ENCODE assay signal across 31 cellular contexts in genomic region chr1:13916530-13916929, GRCh38.
"Had no signal": no experiment of that assay in that cellular context is flagged by ENCODE, and none has a peak within 500 bp of the region (broad histone marks: within the 10 kb centered on the region; RNA-seq: fewer than 3 reads in every experiment).

No MANE protein-coding gene starts in this region.

- H3K4me3 ChIP-seq: left ventricle myocardium inferior, lung, neural progenitor cell, pancreas, prostate gland, skin epidermis, stomach, testis, thyroid gland, transverse colon, upper lobe of left lung had no signal

- H3K27ac ChIP-seq: left ventricle myocardium inferior, neural progenitor cell, neutrophil, pancreas, prostate gland, skin epidermis, stomach, testis, thyroid gland, transverse colon, upper lobe of left lung had no signal

- H3K9ac ChIP-seq: neural progenitor cell had no signal

- H3K9me3 ChIP-seq: neutrophil, pancreas, prostate gland, stomach, testis, thyroid gland, transverse colon, upper lobe of left lung had no signal

- FAIRE-seq: islet of Langerhans, pancreas, urothelium cell line had no signal

- H3K27me3 ChIP-seq: neural progenitor cell, pancreas, testis, thyroid gland, transverse colon, upper lobe of left lung had no signal

- DNase-seq: hippocampal formation; immature natural killer cell; left ventricle myocardium inferior; mesendoderm; naive B cell; natural killer cell; nephron progenitor cell; occipital lobe; pancreas; posterior cingulate gyrus; retina; right cardiac atrium; stimulated activated CD4-positive, alpha-beta T cell treated with anti-CD3 and anti-CD28 coated beads, Interleukin-12 subunit alpha, Interleukin-12 subunit beta, amount 100 ng/mL, for 4 hours; stimulated activated CD4-positive, alpha-beta T cell treated with anti-CD3 and anti-CD28 coated beads, Interleukin-15, amount 100 ng/mL, for 24 hours; stimulated activated CD4-positive, alpha-beta T cell treated with anti-CD3 and anti-CD28 coated beads, Interleukin-2, amount 100 ng/mL, for 24 hours; stimulated activated CD4-positive, alpha-beta T cell treated with anti-CD3 and anti-CD28 coated beads, Interleukin-4, amount 100 ng/mL, for 1 hour; stimulated activated naive B cell treated with anti-CD40 and anti-IgM and Interleukin-4, amounts not matched to agents 10 μg/mL and 1 μg/mL and 100 μg/mL, for 72 hours; stimulated activated naive CD8-positive, alpha-beta T cell treated with anti-CD3 and anti-CD28 coated beads, Interleukin-15, Interleukin-2, amounts not matched to agents 100 U/mL and 50 U/mL, for 24 hours; stomach; testis; thyroid gland; transverse colon; upper lobe of left lung had no signal

- H2AFZ ChIP-seq: neural progenitor cell had no signal

- H3K4me1 ChIP-seq: left ventricle myocardium inferior, neural progenitor cell, pancreas, prostate gland, stomach, testis had no signal

- H3K4me2 ChIP-seq: neural progenitor cell had no signal

- H3K36me3 ChIP-seq: left ventricle myocardium inferior, neural progenitor cell, neutrophil, pancreas, prostate gland, stomach, thyroid gland, transverse colon, upper lobe of left lung had no signal

- ATAC-seq: natural killer cell; pancreas; right cardiac atrium; sciatic nerve; stimulated activated naive B cell treated with anti-CD40 and anti-IgM and Interleukin-4, amounts not matched to agents 10 μg/mL and 1 μg/mL and 100 μg/mL, for 72 hours; stimulated activated naive CD8-positive, alpha-beta T cell treated with anti-CD3 and anti-CD28 coated beads, Interleukin-15, Interleukin-2, amounts not matched to agents 100 U/mL and 50 U/mL, for 24 hours had no signal
